ENCODE assay signal across 14 cellular contexts in genomic region chr7:124649397-124650029, GRCh38.
DNase-seq lines count a peak whose midpoint lies in the region; ATAC-seq and TF ChIP-seq lines count a peak whose summit lies in the region.
"Had no signal": no experiment of that assay in that cellular context is flagged by ENCODE, and none has a peak within 500 bp of the region (broad histone marks: within the 10 kb centered on the region; RNA-seq: fewer than 3 reads in every experiment).

No MANE protein-coding gene starts in this region.

- H3K27ac Mint-ChIP-seq in activated naive CD8-positive, alpha-beta T cell treated with anti-CD3 and anti-CD28 coated beads, Interleukin-2, amount 50 U/mL, for 24 hours = no peak overlapping the region
- H3K27ac Mint-ChIP-seq in activated naive CD4-positive, alpha-beta T cell treated with anti-CD3 and anti-CD28 coated beads, Interleukin-2, amount 10 ng/mL, durations not matched to agents 7 days and 5 days = no peak overlapping the region

- H3K36me3 Mint-ChIP-seq in activated naive CD8-positive, alpha-beta T cell treated with anti-CD3 and anti-CD28 coated beads, Interleukin-2, amount 50 U/mL, for 24 hours (ENCODE audit: low read depth) = no peaks in the 10 kb centered on the region
- no peaks in the 10 kb centered on the region for H3K36me3 Mint-ChIP-seq in activated naive CD4-positive, alpha-beta T cell treated with anti-CD3 and anti-CD28 coated beads, Interleukin-2, amount 10 ng/mL, durations not matched to agents 7 days and 5 days

- DNase-seq in A673 (ENCODE audit: low spot score) (peak; percentile 1), psoas muscle (no peak), HUDEP-2 (lab: John Stamatoyannopoulos, UW; ENCODE audit: unreplicated experiment in 76 of 76) (no peak)
- DNase-seq in activated naive CD8-positive, alpha-beta T cell treated with anti-CD3 and anti-CD28 coated beads, Interleukin-2, amount 50 U/mL, for 24 hours = no peak
- no peak for DNase-seq in activated naive CD4-positive, alpha-beta T cell treated with anti-CD3 and anti-CD28 coated beads, Interleukin-2, amount 10 ng/mL, durations not matched to agents 7 days and 5 days
- no peak for DNase-seq in stimulated activated CD4-positive, alpha-beta T cell treated with anti-CD3 and anti-CD28 coated beads, Interleukin-12 subunit alpha, Interleukin-12 subunit beta, amount 100 ng/mL, for 4 hours
- DNase-seq: activated naive CD4-positive, alpha-beta T cell; COR-L47; dermis blood vessel endothelial cell; hypothalamus; Karpas-422; NCI-H524 treated with DMSO at 0.1 percent for 48 hours had no signal

- no peaks in the 10 kb centered on the region for H3K36me3 ChIP-seq in A673 (ENCODE audit: insufficient read depth, low read length, poor library complexity, severe bottlenecking)
- H3K36me3 ChIP-seq in psoas muscle (ENCODE audit: insufficient read depth in 1 of 2, low read depth in 1 of 2) = no peaks in the 10 kb centered on the region

- H3K9me3 Mint-ChIP-seq in activated naive CD8-positive, alpha-beta T cell treated with anti-CD3 and anti-CD28 coated beads, Interleukin-2, amount 50 U/mL, for 24 hours = peaks cover 9% of the 10 kb centered on the region
- no peaks in the 10 kb centered on the region for H3K9me3 Mint-ChIP-seq in activated naive CD4-positive, alpha-beta T cell treated with anti-CD3 and anti-CD28 coated beads, Interleukin-2, amount 10 ng/mL, durations not matched to agents 7 days and 5 days

- WGBS in psoas muscle, 3 donors = 61 to 66% (median 66%) methylated on average over 4 of the region's 4 CpGs

- CTCF ChIA-PET in A673 (lab: Charles Lee) = no interaction called here
- CTCF ChIA-PET in activated naive CD4-positive, alpha-beta T cell treated with anti-CD3 and anti-CD28 coated beads, Interleukin-2, amount 10 ng/mL, durations not matched to agents 7 days and 5 days (lab: Charles Lee) = no interaction called here

- H3K4me3 ChIP-seq in A673 (ENCODE audit: low read depth, low read length, poor library complexity, severe bottlenecking) = peak overlapping the region; percentile 23
- H3K4me3 ChIP-seq in psoas muscle = no peak overlapping the region

- H3K27me3 Mint-ChIP-seq in activated naive CD8-positive, alpha-beta T cell treated with anti-CD3 and anti-CD28 coated beads, Interleukin-2, amount 50 U/mL, for 24 hours = no peaks in the 10 kb centered on the region
- H3K27me3 Mint-ChIP-seq in activated naive CD4-positive, alpha-beta T cell treated with anti-CD3 and anti-CD28 coated beads, Interleukin-2, amount 10 ng/mL, durations not matched to agents 7 days and 5 days = no peaks in the 10 kb centered on the region

- peak overlapping the region; percentile 0 for H3K4me3 Mint-ChIP-seq in activated naive CD8-positive, alpha-beta T cell treated with anti-CD3 and anti-CD28 coated beads, Interleukin-2, amount 50 U/mL, for 24 hours
- H3K4me3 Mint-ChIP-seq in activated naive CD4-positive, alpha-beta T cell treated with anti-CD3 and anti-CD28 coated beads, Interleukin-2, amount 10 ng/mL, durations not matched to agents 7 days and 5 days = no peak overlapping the region

- no peaks in the 10 kb centered on the region for H3K4me1 ChIP-seq in A673 (ENCODE audit: insufficient read depth, low read length, poor library complexity, severe bottlenecking)
- no peaks in the 10 kb centered on the region for H3K4me1 ChIP-seq in psoas muscle

- intact Hi-C loops in A673 (cut with micrococcal nuclease; ENCODE audit: unreplicated experiment) = no loop called here
- intact Hi-C loops in psoas muscle (cut with DNase I) = no loop called here

- no peak for TF ChIP-seq CTCF in A673 (conservative IDR thresholded peaks at IDR 0.05; ENCODE audit: low read depth, low read length)
- no peak for TF ChIP-seq CTCF in psoas muscle (IDR thresholded peaks at IDR 0.05)

- no peaks in the 10 kb centered on the region for H3K4me1 Mint-ChIP-seq in activated naive CD8-positive, alpha-beta T cell treated with anti-CD3 and anti-CD28 coated beads, Interleukin-2, amount 50 U/mL, for 24 hours
- no peaks in the 10 kb centered on the region for H3K4me1 Mint-ChIP-seq in activated naive CD4-positive, alpha-beta T cell treated with anti-CD3 and anti-CD28 coated beads, Interleukin-2, amount 10 ng/mL, durations not matched to agents 7 days and 5 days

- peak; percentile 62 for ATAC-seq in GM18511 (IDR thresholded peaks at IDR 0.05; ENCODE audit: unreplicated experiment)
- ATAC-seq in HG03095 (IDR thresholded peaks at IDR 0.05; ENCODE audit: unreplicated experiment) = peak; percentile 58
- no peak for ATAC-seq in activated naive CD8-positive, alpha-beta T cell treated with anti-CD3 and anti-CD28 coated beads, Interleukin-2, amount 50 U/mL, for 24 hours
- ATAC-seq in psoas muscle = no peak

- no peaks in the 10 kb centered on the region for H3K9me3 ChIP-seq in A673 (ENCODE audit: low read depth, low read length, poor library complexity, severe bottlenecking)
- no peaks in the 10 kb centered on the region for H3K9me3 ChIP-seq in psoas muscle

- POLR2A ChIA-PET in A673 (lab: Charles Lee; ENCODE audit: low non-redundant PET) = no interaction called here

- no peaks in the 10 kb centered on the region for H3K27me3 ChIP-seq in A673 (replicated peaks; ENCODE audit: insufficient read depth, low read depth, low read length, poor library complexity)
- H3K27me3 ChIP-seq in psoas muscle (ENCODE audit: insufficient read depth in 3 of 3, low read length in 2 of 3) = no peaks in the 10 kb centered on the region

- H3K27ac ChIP-seq in A673 (ENCODE audit: low read depth, low read length, poor library complexity, severe bottlenecking) = no peak overlapping the region
- H3K27ac ChIP-seq in psoas muscle = no peak overlapping the region

- no TSS peak for BruUV-seq in A673 (replicated peaks; lab: Mats Ljungman, UMichigan)

Comparison
In these comparisons a context has a peak if more than half of its experiments do, and no peak if none do; other contexts are left out.
1. ATAC-seq: peak in GM18511 (single experiment) and HG03095 (single experiment); none in activated naive CD8-positive, alpha-beta T cell treated with anti-CD3 and anti-CD28 coated beads, Interleukin-2, amount 50 U/mL, for 24 hours (single experiment) and psoas muscle (0 of 4).